12 cellular contexts compared by ENCODE assay signal in genomic region chr7:105638942-105639495, GRCh38. TPM values are rescaled to one million over a fixed set of nuclear protein-coding genes. Genes with fewer than 3 reads are reported as not detected.
DNase-seq lines count a peak whose midpoint lies in the region; ATAC-seq, FAIRE-seq and TF ChIP-seq lines count a peak whose summit lies in the region.
"Had no signal": no experiment of that assay in that cellular context is flagged by ENCODE, and none has a peak within 500 bp of the region (broad histone marks: within the 10 kb centered on the region; RNA-seq: fewer than 3 reads in every experiment).

No MANE protein-coding gene starts in this region.

- FAIRE-seq in K562 (lab: Jason Lieb, UNC): no peak

- no peak overlapping the region for H2AK5ac ChIP-seq in mesenchymal stem cell (ENCODE audit: low read length, severe bottlenecking)

- H3K79me2 ChIP-seq in K562 (ENCODE audit: control insufficient read depth, insufficient read depth, low read length): no peaks in the 10 kb centered on the region

- H2BK15ac ChIP-seq in mesenchymal stem cell (ENCODE audit: low read depth, poor library complexity, severe bottlenecking): no peak overlapping the region

- H3K36me3 ChIP-seq in K562 (ENCODE audit: control insufficient read depth, insufficient read depth, low read length) (no peaks in the 10 kb centered on the region), mesenchymal stem cell (ENCODE audit: control insufficient read depth in 1 of 2, insufficient read depth in 2 of 2, low read depth in 1 of 2, low read length in 2 of 2) (peaks cover 39 to 68% of the 10 kb centered on the region in 2 experiments)

- no peak overlapping the region for H3K9ac ChIP-seq in K562 (ENCODE audit: insufficient read depth in 1 of 2, low read depth in 2 of 2, low read length in 2 of 2)
- no peak overlapping the region for H3K9ac ChIP-seq in mesenchymal stem cell (ENCODE audit: low read length)

- H2BK5ac ChIP-seq in mesenchymal stem cell (ENCODE audit: low read depth, low read length, poor library complexity, severe bottlenecking): no peak overlapping the region

- TF ChIP-seq POLR2A in K562 (conservative IDR thresholded peaks at IDR 0.05): no peak

- no peak for TF ChIP-seq EP300 in K562 (IDR thresholded peaks at IDR 0.05; ENCODE audit: low read length)

- H3K23ac ChIP-seq in mesenchymal stem cell (ENCODE audit: low read length in 2 of 2): no peak overlapping the region

- H4K20me1 ChIP-seq in K562 (replicated peaks; ENCODE audit: control insufficient read depth, insufficient read depth, low read length): no peaks in the 10 kb centered on the region

- H2BK120ac ChIP-seq in mesenchymal stem cell (ENCODE audit: low read depth, low read length): no peak overlapping the region

- peaks cover 0 to 12% of the 10 kb centered on the region in 2 experiments; a peak in 2 of 5 replicates for H3K27me3 ChIP-seq in K562 (ENCODE audit: control insufficient read depth in 2 of 2, insufficient read depth in 2 of 2, low read length in 2 of 2)
- H3K27me3 ChIP-seq in mesenchymal stem cell (ENCODE audit: control insufficient read depth in 1 of 2, insufficient read depth in 1 of 2, low read length in 2 of 2): no peaks in the 10 kb centered on the region

- H2BK12ac ChIP-seq in mesenchymal stem cell (ENCODE audit: low read length in 2 of 2): no peak overlapping the region

- BruUV-seq in K562 (replicated peaks; lab: Mats Ljungman, UMichigan): no TSS peak

- H3K4me2 ChIP-seq in K562 (ENCODE audit: insufficient read depth, low read length) (no peak overlapping the region), mesenchymal stem cell (ENCODE audit: low read length, poor library complexity, severe bottlenecking) (peak overlapping the region; percentile 41)

- DNase-seq in D341Med (ENCODE audit: low spot score): peak; percentile 17
- peak; percentile 71 to 86 for DNase-seq in NCI-H187 (lab: John Stamatoyannopoulos, UW)
- DNase-seq in K562 (ENCODE audit: extremely low read depth in 1 of 4, low spot score in 3 of 4): no peak
- DNase-seq in mesenchymal stem cell: peak; percentile 2
- DNase-seq: activated CD4-positive, alpha-beta memory T cell treated with anti-CD3 and anti-CD28 coated beads, Interleukin-2, amount 10 ng/mL, durations not matched to agents 7 days and 5 days; activated naive CD4-positive, alpha-beta T cell treated with anti-CD3 and anti-CD28 coated beads, Interleukin-2, amount 50 U/mL, for 16 hours; NCI-H524 treated with DMSO at 0.1 percent for 48 hours; stimulated activated CD4-positive, alpha-beta T cell treated with anti-CD3 and anti-CD28 coated beads, Interleukin-12 subunit alpha, Interleukin-12 subunit beta, amount 100 ng/mL, for 4 hours had no signal

- ATAC-seq in K562 (no peak), HG03432 (IDR thresholded peaks at IDR 0.05; ENCODE audit: unreplicated experiment) (no peak), HG02973 (IDR thresholded peaks at IDR 0.05; ENCODE audit: unreplicated experiment) (no peak), HG02981 (IDR thresholded peaks at IDR 0.05; ENCODE audit: unreplicated experiment) (no peak), esophagus mucosa (no peak)

- no peak overlapping the region for H3K4ac ChIP-seq in mesenchymal stem cell (ENCODE audit: low read depth in 1 of 2, low read length in 2 of 2)

- H3K4me1 ChIP-seq in K562 (replicated peaks in 1 of 2; ENCODE audit: control insufficient read depth in 2 of 2, insufficient read depth in 2 of 2, low read length in 2 of 2) (peaks cover 12 to 13% of the 10 kb centered on the region in 2 experiments; a peak in 4 of 5 replicates), mesenchymal stem cell (ENCODE audit: control insufficient read depth, insufficient read depth, low read depth, low read length) (peaks cover 12% of the 10 kb centered on the region)

- H3K4me3 ChIP-seq in K562: no peak overlapping the region
- H3K4me3 ChIP-seq in mesenchymal stem cell (ENCODE audit: insufficient read depth in 1 of 2, low read depth in 1 of 2, low read length in 2 of 2): no peak overlapping the region

- no peak overlapping the region for H3K14ac ChIP-seq in mesenchymal stem cell (ENCODE audit: low read length in 2 of 2)

- 49% methylated on average over 23 of the region's 23 CpGs for WGBS in K562 (ENCODE audit: insufficient coverage, low coverage, missing lambda C conversion rate)
- WGBS in mesenchymal stem cell: 34% methylated on average over 23 of the region's 23 CpGs

- peak overlapping the region; percentile 31 for H4K8ac ChIP-seq in mesenchymal stem cell (ENCODE audit: low read length)

- H2AFZ ChIP-seq in K562 (ENCODE audit: low read depth, low read length) (no peak overlapping the region), mesenchymal stem cell (ENCODE audit: low read depth, low read length) (no peak overlapping the region)

- H3K9me1 ChIP-seq in K562 (ENCODE audit: control insufficient read depth, insufficient read depth, low read length): no peaks in the 10 kb centered on the region

- H3K18ac ChIP-seq in mesenchymal stem cell (ENCODE audit: low read depth in 1 of 2, low read length in 2 of 2): no peak overlapping the region

- no peak for TF ChIP-seq CTCF in K562 (IDR thresholded peaks at IDR 0.05 in 2 of 3, conservative IDR thresholded peaks at IDR 0.05 in 1 of 3; ENCODE audit: insufficient read depth in 2 of 3, low read depth in 1 of 3, low read length in 3 of 3)

- CTCF ChIA-PET in K562 (lab: Yijun Ruan, JAX; ENCODE audit: low intra/inter-chr PET ratio): interaction anchor here (0.6 kb wide), 1 partner anchor 9 kb away, joined by 3 read pairs; no protein-coding TSS in a partner anchor

- no peak overlapping the region for H4K91ac ChIP-seq in mesenchymal stem cell (ENCODE audit: low read length)

- H3K27ac ChIP-seq in K562 (ENCODE audit: extremely low read depth, low read depth, low read length) (no peak overlapping the region), mesenchymal stem cell (ENCODE audit: low read length, poor library complexity, severe bottlenecking) (no peak overlapping the region)

- in situ Hi-C loops in K562 (cut with MboI): no loop called here

- H3K9me3 ChIP-seq in K562 (replicated peaks; ENCODE audit: control insufficient read depth, insufficient read depth, low read depth, low read length): no peaks in the 10 kb centered on the region
- no peaks in the 10 kb centered on the region for H3K9me3 ChIP-seq in mesenchymal stem cell (ENCODE audit: control insufficient read depth, low read length)

- POLR2A ChIA-PET in K562 (lab: Yijun Ruan, JAX): interaction anchor here (0.7 to 1.9 kb wide), 3 partner anchors 19 to 487 kb away, joined by 3 to 5 read pairs (median 4); no protein-coding TSS in a partner anchor

- H3K79me1 ChIP-seq in mesenchymal stem cell (replicated peaks; ENCODE audit: low read length, poor library complexity, severe bottlenecking): no peaks in the 10 kb centered on the region

- intact Hi-C loops in K562 (cut with micrococcal nuclease): no loop called here

- no peak for TF ChIP-seq RAD21 in K562 (CRISPR knock-in tag; conservative IDR thresholded peaks at IDR 0.05 in 1 of 2, IDR thresholded peaks at IDR 0.05 in 1 of 2)

TF ChIP-seq in K562, 482 proteins besides CTCF, POLR2A, EP300 and RAD21:
- TF ChIP-seq, protein P1, sequence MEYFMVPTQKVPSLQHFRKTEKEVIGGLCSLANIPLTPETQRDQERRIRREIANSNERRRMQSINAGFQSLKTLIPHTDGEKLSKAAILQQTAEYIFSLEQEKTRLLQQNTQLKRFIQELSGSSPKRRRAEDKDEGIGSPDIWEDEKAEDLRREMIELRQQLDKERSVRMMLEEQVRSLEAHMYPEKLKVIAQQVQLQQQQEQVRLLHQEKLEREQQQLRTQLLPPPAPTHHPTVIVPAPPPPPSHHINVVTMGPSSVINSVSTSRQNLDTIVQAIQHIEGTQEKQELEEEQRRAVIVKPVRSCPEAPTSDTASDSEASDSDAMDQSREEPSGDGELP (CRISPR knock-in tag; IDR thresholded peaks at IDR 0.05; ENCODE audit: borderline replicate concordance): peak; percentile 24; the same call in 1 of the 2 replicates
- no peak for TF ChIP-seq KLF6 (CRISPR knock-in tag; IDR thresholded peaks at IDR 0.05; ENCODE audit: borderline replicate concordance)
- TF ChIP-seq, protein P2, sequence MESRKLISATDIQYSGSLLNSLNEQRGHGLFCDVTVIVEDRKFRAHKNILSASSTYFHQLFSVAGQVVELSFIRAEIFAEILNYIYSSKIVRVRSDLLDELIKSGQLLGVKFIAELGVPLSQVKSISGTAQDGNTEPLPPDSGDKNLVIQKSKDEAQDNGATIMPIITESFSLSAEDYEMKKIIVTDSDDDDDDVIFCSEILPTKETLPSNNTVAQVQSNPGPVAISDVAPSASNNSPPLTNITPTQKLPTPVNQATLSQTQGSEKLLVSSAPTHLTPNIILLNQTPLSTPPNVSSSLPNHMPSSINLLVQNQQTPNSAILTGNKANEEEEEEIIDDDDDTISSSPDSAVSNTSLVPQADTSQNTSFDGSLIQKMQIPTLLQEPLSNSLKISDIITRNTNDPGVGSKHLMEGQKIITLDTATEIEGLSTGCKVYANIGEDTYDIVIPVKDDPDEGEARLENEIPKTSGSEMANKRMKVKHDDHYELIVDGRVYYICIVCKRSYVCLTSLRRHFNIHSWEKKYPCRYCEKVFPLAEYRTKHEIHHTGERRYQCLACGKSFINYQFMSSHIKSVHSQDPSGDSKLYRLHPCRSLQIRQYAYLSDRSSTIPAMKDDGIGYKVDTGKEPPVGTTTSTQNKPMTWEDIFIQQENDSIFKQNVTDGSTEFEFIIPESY (CRISPR knock-in tag; IDR thresholded peaks at IDR 0.05): 0 out of 2 replicates have a peak, but pooled peaks have one; percentile 39

RNA-seq across cellular contexts. Expression of gene EFCAB10, which starts 57.7 kb away (rescaled TPM):
- total RNA-seq in K562 (2011; cell fraction: chromatin; rRNA removed; ENCODE audit: low replicate concordance): 2.1 and 9.3 TPM in 2 replicates
- total RNA-seq in K562 (2011; cell fraction: nucleolus; rRNA removed): 1.5 and 2.9 TPM in 2 replicates
- 3.2 and 6.1 TPM in 2 replicates for total RNA-seq in K562 (2011; cell fraction: nucleoplasm; rRNA removed)
- 9.6 and 12.2 TPM in 2 replicates for total RNA-seq in K562 (2014; rRNA removed)
- total RNA-seq in K562 (2014; rRNA removed; fragmentation: Illumina TruSeq; extraction: Trizol): 19.9 and 20.6 TPM in 2 replicates
- 11.3 and 13.1 TPM in 2 replicates for total RNA-seq in K562 (2015; rRNA removed; fragmentation: Illumina TruSeq; extraction: Trizol)
- 17.3 and 19.7 TPM in 2 replicates for total RNA-seq in K562 (2021)
- polyA plus RNA-seq in K562 (2011; rRNA removed): 5.0 and 6.4 TPM in 2 replicates
- 0.69 and 1.9 TPM in 2 replicates for polyA plus RNA-seq in K562 (2011; cell fraction: cytosol; rRNA removed)
- 1.5 and 1.7 TPM in 2 replicates for polyA plus RNA-seq in K562 (2011; cell fraction: nucleus; rRNA removed)
- polyA plus RNA-seq in K562 (2012): 12.2 and 13.3 TPM in 2 replicates
- polyA plus RNA-seq in K562 (2014; fragmentation: Illumina TruSeq; extraction: Trizol): 15.2 and 21.1 TPM in 2 replicates
- polyA plus RNA-seq in K562 (2014; fragmentation: Nextera tagmentation; extraction: Ambion mirVana): 10 to 100 TPM; 16.8 to 21.4 TPM
- 15.4 and 22.5 TPM in 2 replicates for polyA plus RNA-seq in K562 (2014; rRNA removed)
- 4.0 and 4.2 TPM in 2 replicates for polyA minus RNA-seq in K562 (2011; rRNA and poly(A)+ RNA removed)
- 1.8 and 2.5 TPM in 2 replicates for polyA minus RNA-seq in K562 (2011; cell fraction: cytosol; rRNA and poly(A)+ RNA removed)
- 0.27 and 1.00 TPM in 2 replicates for polyA minus RNA-seq in K562 (2011; cell fraction: nucleus; rRNA and poly(A)+ RNA removed)
- polyA plus RNA-seq in mesenchymal stem cell (2013, experiment 1 of 2): not detected
- not detected for polyA plus RNA-seq in mesenchymal stem cell (2013, experiment 2 of 2)
- total RNA-seq in esophagus mucosa: 0.20 TPM
- total RNA-seq: activated CD4-positive, alpha-beta memory T cell treated with anti-CD3 and anti-CD28 coated beads, Interleukin-2, amount 10 ng/mL, durations not matched to agents 7 days and 5 days had no signal

Comparison
In these comparisons a context has a peak if more than half of its experiments do, and no peak if none do; other contexts are left out.
1. DNase-seq: peak in D341Med (single experiment), NCI-H187 (2 of 2) and mesenchymal stem cell (single experiment); none in K562 (0 of 4).